ENCODE assay signal across 21 cellular contexts in genomic region chrX:101993335-101993734, GRCh38.
A peak's percentile ranks its signal among the peaks of the same experiment; 100 is the strongest.
DNase-seq lines count a peak whose midpoint lies in the region; ATAC-seq, FAIRE-seq and TF ChIP-seq lines count a peak whose summit lies in the region.
"Had no signal": no experiment of that assay in that cellular context is flagged by ENCODE, and none has a peak within 500 bp of the region (broad histone marks: within the 10 kb centered on the region; RNA-seq: fewer than 3 reads in every experiment).

No MANE protein-coding gene starts in this region.

- H3K9me3 ChIP-seq in A549: no peaks in the 10 kb centered on the region
- H3K9me3 ChIP-seq in IMR-90 (ENCODE audit: control insufficient read depth, insufficient read depth, low read length): no peaks in the 10 kb centered on the region
- no peaks in the 10 kb centered on the region for H3K9me3 ChIP-seq in K562 (replicated peaks; ENCODE audit: control insufficient read depth, insufficient read depth, low read depth, low read length)
- H3K9me3 ChIP-seq in prostate gland: no peaks in the 10 kb centered on the region
- H3K9me3 ChIP-seq: BLaER1 treated with 17β-estradiol and CSF1 and Interleukin-3, amounts not matched to agents 10 nM and 100 nM; Caco-2 had no signal

- no TSS peak for BruUV-seq in IMR-90 (replicated peaks; lab: Mats Ljungman, UMichigan)
- no TSS peak for BruUV-seq in K562 (replicated peaks; lab: Mats Ljungman, UMichigan)

- H2BK20ac ChIP-seq in IMR-90 (ENCODE audit: low read depth, low read length): no peak overlapping the region

- no peak for TF ChIP-seq CTCF in A549 (IDR thresholded peaks at IDR 0.05)
- TF ChIP-seq CTCF in IMR-90 (conservative IDR thresholded peaks at IDR 0.05; ENCODE audit: low read depth, low read length): no peak
- no peak for TF ChIP-seq CTCF in K562 (IDR thresholded peaks at IDR 0.05 in 2 of 3, conservative IDR thresholded peaks at IDR 0.05 in 1 of 3; ENCODE audit: insufficient read depth in 2 of 3, low read depth in 1 of 3, low read length in 3 of 3)
- no peak for TF ChIP-seq CTCF in prostate gland (IDR thresholded peaks at IDR 0.05)

- no peak for TF ChIP-seq POLR2A in A549 (IDR thresholded peaks at IDR 0.05; ENCODE audit: low read length)
- no peak for TF ChIP-seq POLR2A in IMR-90 (IDR thresholded peaks at IDR 0.05; ENCODE audit: low read depth, low read length)
- TF ChIP-seq POLR2A in K562 (conservative IDR thresholded peaks at IDR 0.05): no peak
- no peak for TF ChIP-seq POLR2A in prostate gland (IDR thresholded peaks at IDR 0.05)

- no peak overlapping the region for H4K8ac ChIP-seq in IMR-90 (ENCODE audit: low read depth in 2 of 2, low read length in 2 of 2)

- dilution Hi-C loops in IMR-90 (cut with HindIII; ENCODE audit: low sequenced_read_pairs, unreplicated experiment): no loop called here

- no peak overlapping the region for H3K4me2 ChIP-seq in A549
- no peak overlapping the region for H3K4me2 ChIP-seq in IMR-90 (ENCODE audit: low read depth, low read length)
- no peak overlapping the region for H3K4me2 ChIP-seq in K562 (ENCODE audit: insufficient read depth, low read length)
- H3K4me2 ChIP-seq: BLaER1 treated with 17β-estradiol and CSF1 and Interleukin-3, amounts not matched to agents 10 nM and 100 nM had no signal

- CTCF ChIA-PET in A549 (lab: Yijun Ruan, JAX): no interaction called here
- CTCF ChIA-PET in IMR-90 (lab: Yijun Ruan, JAX): interaction anchor here (0.7 kb wide), 1 partner anchor 46 kb away, joined by 3 read pairs; no protein-coding TSS in a partner anchor
- CTCF ChIA-PET in K562 (lab: Yijun Ruan, JAX; ENCODE audit: low intra/inter-chr PET ratio): no interaction called here

- no peak overlapping the region for H2BK15ac ChIP-seq in IMR-90 (ENCODE audit: low read depth, low read length)

- H4K5ac ChIP-seq in IMR-90 (ENCODE audit: low read depth, low read length): no peak overlapping the region

- H3K14ac ChIP-seq in IMR-90 (replicated peaks; ENCODE audit: low read depth, low read length): no peak overlapping the region

- no peak overlapping the region for H4K91ac ChIP-seq in IMR-90 (ENCODE audit: insufficient read depth, low read depth, low read length)

- no peak overlapping the region for H3K9ac ChIP-seq in IMR-90 (ENCODE audit: low read depth, low read length)
- H3K9ac ChIP-seq in K562 (ENCODE audit: insufficient read depth in 1 of 2, low read depth in 2 of 2, low read length in 2 of 2): no peak overlapping the region
- H3K9ac ChIP-seq: BLaER1 treated with 17β-estradiol and CSF1 and Interleukin-3, amounts not matched to agents 10 nM and 100 nM had no signal

- H2AK9ac ChIP-seq in IMR-90 (replicated peaks; ENCODE audit: low read depth, low read length, poor library complexity): no peak overlapping the region

- no peaks in the 10 kb centered on the region for H3K36me3 ChIP-seq in IMR-90 (ENCODE audit: control insufficient read depth, insufficient read depth, low read length)
- H3K36me3 ChIP-seq in K562 (ENCODE audit: control insufficient read depth, insufficient read depth, low read length): no peaks in the 10 kb centered on the region
- H3K36me3 ChIP-seq in prostate gland: no peaks in the 10 kb centered on the region
- H3K36me3 ChIP-seq: BLaER1 treated with 17β-estradiol and CSF1 and Interleukin-3, amounts not matched to agents 10 nM and 100 nM had no signal

- no peak overlapping the region for H3K23ac ChIP-seq in IMR-90 (ENCODE audit: low read depth, low read length)

- H2AK5ac ChIP-seq in IMR-90 (ENCODE audit: low read depth, low read length): no peak overlapping the region

- no peak overlapping the region for H3K4ac ChIP-seq in IMR-90 (ENCODE audit: low read depth, low read length)

- H3K27me3 ChIP-seq in IMR-90 (ENCODE audit: control insufficient read depth, insufficient read depth, low read length) (peaks cover 2% of the 10 kb centered on the region), K562 (ENCODE audit: control insufficient read depth in 2 of 2, insufficient read depth in 2 of 2, low read length in 2 of 2) (no peaks in the 10 kb centered on the region), prostate gland (replicated peaks; ENCODE audit: insufficient read depth) (no peaks in the 10 kb centered on the region)
- H3K27me3 ChIP-seq: BLaER1 treated with 17β-estradiol and CSF1 and Interleukin-3, amounts not matched to agents 10 nM and 100 nM had no signal

- 1% methylated on average over 2 of the region's 2 CpGs for WGBS in A549 (ENCODE audit: missing lambda C conversion rate)
- WGBS in IMR-90 (ENCODE audit: extremely low coverage in 2 of 2, insufficient read length in 1 of 2), 2 experiments: no CpG with 5 or more reads among the region's 2 CpGs
- 0% methylated on average over 2 of the region's 2 CpGs for WGBS in K562 (ENCODE audit: insufficient coverage, low coverage, missing lambda C conversion rate)
- 86% methylated on average over 2 of the region's 2 CpGs for WGBS in prostate gland

- no peaks in the 10 kb centered on the region for H3K79me1 ChIP-seq in IMR-90 (ENCODE audit: low read depth in 1 of 2, low read length in 2 of 2)

- TF ChIP-seq RAD21 in A549 (conservative IDR thresholded peaks at IDR 0.05 in 1 of 2, IDR thresholded peaks at IDR 0.05 in 1 of 2) (no peak), IMR-90 (IDR thresholded peaks at IDR 0.05; ENCODE audit: low read length) (no peak), K562 (CRISPR knock-in tag; conservative IDR thresholded peaks at IDR 0.05 in 1 of 2, IDR thresholded peaks at IDR 0.05 in 1 of 2) (no peak)

- POLR2A ChIA-PET in A549 (lab: Yijun Ruan, JAX): no interaction called here
- POLR2A ChIA-PET in IMR-90 (lab: Charles Lee; ENCODE audit: unreplicated experiment): no interaction called here
- POLR2A ChIA-PET in K562 (lab: Yijun Ruan, JAX): no interaction called here

- TF ChIP-seq EP300 in A549 (IDR thresholded peaks at IDR 0.05): no peak
- no peak for TF ChIP-seq EP300 in K562 (IDR thresholded peaks at IDR 0.05; ENCODE audit: low read length)

- H3K9me1 ChIP-seq in IMR-90 (ENCODE audit: insufficient read depth, low read length) (no peaks in the 10 kb centered on the region), K562 (ENCODE audit: control insufficient read depth, insufficient read depth, low read length) (no peaks in the 10 kb centered on the region)

- intact Hi-C loops in IMR-90 (cut with micrococcal nuclease): no loop called here
- intact Hi-C loops in K562 (cut with micrococcal nuclease): no loop called here
- intact Hi-C loops in prostate gland (cut with DNase I): no loop called here
- intact Hi-C loops in head of caudate nucleus (cut with DNase I): no loop called here

- no peak overlapping the region for H2BK120ac ChIP-seq in IMR-90 (ENCODE audit: low read depth, low read length)

- no peaks in the 10 kb centered on the region for H3K79me2 ChIP-seq in K562 (ENCODE audit: control insufficient read depth, insufficient read depth, low read length)

- H3K27ac ChIP-seq in A549 (no peak overlapping the region), IMR-90 (ENCODE audit: insufficient read depth, low read length) (no peak overlapping the region), K562 (ENCODE audit: extremely low read depth, low read depth, low read length) (no peak overlapping the region), prostate gland (no peak overlapping the region)
- H3K27ac ChIP-seq: BLaER1 treated with 17β-estradiol and CSF1 and Interleukin-3, amounts not matched to agents 10 nM and 100 nM; C4-2B had no signal

- no peak overlapping the region for H3K4me3 ChIP-seq in A549
- no peak overlapping the region for H3K4me3 ChIP-seq in IMR-90 (ENCODE audit: insufficient read depth, low read depth, low read length)
- no peak overlapping the region for H3K4me3 ChIP-seq in K562
- H3K4me3 ChIP-seq in prostate gland: no peak overlapping the region
- H3K4me3 ChIP-seq: BLaER1 treated with 17β-estradiol and CSF1 and Interleukin-3, amounts not matched to agents 10 nM and 100 nM had no signal

- no peak overlapping the region for H2AFZ ChIP-seq in IMR-90 (replicated peaks; ENCODE audit: low read length, poor library complexity)
- no peak overlapping the region for H2AFZ ChIP-seq in K562 (ENCODE audit: low read depth, low read length)

- H2BK5ac ChIP-seq in IMR-90 (ENCODE audit: low read depth, low read length, poor library complexity, severe bottlenecking): no peak overlapping the region

- no peak overlapping the region for H3K56ac ChIP-seq in IMR-90 (ENCODE audit: extremely low read depth, insufficient read depth, low read length)

- H3K18ac ChIP-seq in IMR-90 (ENCODE audit: low read depth, low read length): no peak overlapping the region

- peak; percentile 18 for FAIRE-seq in A549 (lab: Jason Lieb, UNC)
- no peak for FAIRE-seq in K562 (lab: Jason Lieb, UNC)
- FAIRE-seq: A204.1, D721Med, G401.6, GM12891, GM19239 had no signal

- H4K20me1 ChIP-seq in IMR-90 (ENCODE audit: insufficient read depth, low read length) (no peaks in the 10 kb centered on the region), K562 (replicated peaks; ENCODE audit: control insufficient read depth, insufficient read depth, low read length) (no peaks in the 10 kb centered on the region)
- H4K20me1 ChIP-seq: BLaER1 treated with 17β-estradiol and CSF1 and Interleukin-3, amounts not matched to agents 10 nM and 100 nM had no signal

- no peak for ATAC-seq in A549
- no peak for ATAC-seq in IMR-90 (ENCODE audit: low read depth)
- ATAC-seq in K562: no peak
- ATAC-seq in GM19467 (IDR thresholded peaks at IDR 0.05; ENCODE audit: unreplicated experiment): no peak
- ATAC-seq: CD8-positive, alpha-beta T cell had no signal

- H3K4me1 ChIP-seq in A549: no peaks in the 10 kb centered on the region
- no peaks in the 10 kb centered on the region for H3K4me1 ChIP-seq in IMR-90 (ENCODE audit: control insufficient read depth, insufficient read depth, low read length)
- H3K4me1 ChIP-seq in K562 (replicated peaks in 1 of 2; ENCODE audit: control insufficient read depth in 2 of 2, insufficient read depth in 2 of 2, low read length in 2 of 2): no peaks in the 10 kb centered on the region
- H3K4me1 ChIP-seq in prostate gland (replicated peaks): no peaks in the 10 kb centered on the region
- H3K4me1 ChIP-seq: BLaER1 treated with 17β-estradiol and CSF1 and Interleukin-3, amounts not matched to agents 10 nM and 100 nM; Caco-2 had no signal

- DNase-seq in A549 (ENCODE audit: low read depth in 1 of 2, low spot score in 1 of 2) (no peak), IMR-90 (no peak), K562 (ENCODE audit: extremely low read depth in 1 of 4, low spot score in 3 of 4) (no peak), prostate gland (ENCODE audit: low spot score) (no peak), head of caudate nucleus (no peak)
- DNase-seq: 8988T; AML-193; Caco-2; Calu3; CD4-positive, alpha-beta T cell; CD8-positive, alpha-beta T cell; DMS79 treated with DMSO at 0.1 percent for 48 hours; GF-D8 had no signal

- in situ Hi-C loops in IMR-90 (cut with MboI; ENCODE audit: low sequenced_read_pairs) (no loop called here), K562 (cut with MboI) (no loop called here)

TF ChIP-seq in IMR-90, 13 proteins besides CTCF, POLR2A, EP300 and RAD21 (continues in another document):
- TF ChIP-seq SMC3 (IDR thresholded peaks at IDR 0.05; ENCODE audit: low read depth, low read length): no peak

TF ChIP-seq in K562, 482 proteins besides CTCF, POLR2A, EP300 and RAD21 (continues in another document):
- no peak for TF ChIP-seq ZNF212 (CRISPR knock-in tag; IDR thresholded peaks at IDR 0.05)

Comparison
In these comparisons a context has a peak if more than half of its experiments do, and no peak if none do; other contexts are left out.
1. Of the 35 proteins assayed by ChIP-seq in both K562 and A549: peak only in K562: none; only in A549: MAFK; in both: none; in neither: 34.